ENCODE assay signal across 1 cellular context in genomic region chr9:93679536-93680444, GRCh38.
TF ChIP-seq lines count a peak whose summit lies in the region.

No MANE protein-coding gene starts in this region.

TF ChIP-seq in SK-N-SH, 30 proteins besides CTCF, POLR2A, EP300 and RAD21 (continued from another document):
- no peak for TF ChIP-seq REST (IDR thresholded peaks at IDR 0.05; ENCODE audit: low read depth, low read length)
